27 cellular contexts compared by ENCODE assay signal in genomic region chr6:31912186-31912585, GRCh38. TPM values are rescaled to one million over a fixed set of nuclear protein-coding genes. Genes with fewer than 3 reads are reported as not detected.
DNase-seq lines count a peak whose midpoint lies in the region; ATAC-seq, FAIRE-seq and TF ChIP-seq lines count a peak whose summit lies in the region.
"Had no signal": no experiment of that assay in that cellular context is flagged by ENCODE, and none has a peak within 500 bp of the region (broad histone marks: within the 10 kb centered on the region; RNA-seq: fewer than 3 reads in every experiment).

No MANE protein-coding gene starts in this region.

- peaks cover 2% of the 10 kb centered on the region for H3F3A ChIP-seq in neural progenitor cell (ENCODE audit: low read depth)

- no peak for TF ChIP-seq CTCF in HEK293 (tag by site-specific recombination; IDR thresholded peaks at IDR 0.05)
- TF ChIP-seq CTCF in astrocyte (IDR thresholded peaks at IDR 0.05; ENCODE audit: insufficient read depth, low read depth, low read length) = no peak
- TF ChIP-seq CTCF in neural progenitor cell (IDR thresholded peaks at IDR 0.05) = no peak
- no peak for TF ChIP-seq CTCF in gastrocnemius medialis (IDR thresholded peaks at IDR 0.05 in 4 of 5, conservative IDR thresholded peaks at IDR 0.05 in 1 of 5)

- H3K27me3 Mint-ChIP-seq in astrocyte (ENCODE audit: low read depth, unreplicated experiment) (no peaks in the 10 kb centered on the region), neural progenitor cell (ENCODE audit: insufficient read depth, low read depth) (peaks cover 3% of the 10 kb centered on the region)
- H3K27me3 Mint-ChIP-seq: CD4-positive, alpha-beta T cell had no signal

- intact Hi-C loops in gastrocnemius medialis (cut with DNase I; ENCODE audit: low total_unique reads) = no loop called here

- CTCF ChIA-PET in HEK293 (lab: Yijun Ruan, JAX) = interaction anchor here (0.5 to 0.8 kb wide), 2 partner anchors 9 to 313 kb away, joined by 3 to 6 read pairs; no protein-coding TSS in a partner anchor

- H3K36me3 ChIP-seq in HEK293 (ENCODE audit: control insufficient read depth in 2 of 2, insufficient read depth in 1 of 2, low read length in 2 of 2) = no peaks in the 10 kb centered on the region
- H3K36me3 ChIP-seq in astrocyte (ENCODE audit: insufficient read depth, low read length) = no peaks in the 10 kb centered on the region
- H3K36me3 ChIP-seq in neural progenitor cell = no peaks in the 10 kb centered on the region
- no peaks in the 10 kb centered on the region for H3K36me3 ChIP-seq in gastrocnemius medialis
- H3K36me3 ChIP-seq: BLaER1 treated with 17β-estradiol and CSF1 and Interleukin-3, amounts not matched to agents 10 nM and 100 nM had no signal

- in situ Hi-C loops in gastrocnemius medialis (cut with MboI; ENCODE audit: low sequenced_read_pairs in 4 of 4) = no loop called here

- H3K27ac Mint-ChIP-seq in astrocyte (ENCODE audit: unreplicated experiment) (peak overlapping the region; percentile 47), neural progenitor cell (no peak overlapping the region)
- H3K27ac Mint-ChIP-seq: CD4-positive, alpha-beta T cell; IgD-negative memory B cell had no signal

- H3K4me2 ChIP-seq in astrocyte (ENCODE audit: low read length) (no peak overlapping the region), neural progenitor cell (no peak overlapping the region)

- H3K4me1 ChIP-seq in HEK293 (ENCODE audit: control insufficient read depth, insufficient read depth, low read length) (peaks cover 9% of the 10 kb centered on the region; the same call in 1 of the 2 replicates), astrocyte (ENCODE audit: insufficient read depth, low read length) (peaks cover 6% of the 10 kb centered on the region), neural progenitor cell (peaks cover 2% of the 10 kb centered on the region), gastrocnemius medialis (no peaks in the 10 kb centered on the region)

- peak overlapping the region; percentile 10 for H3K4me3 Mint-ChIP-seq in astrocyte (ENCODE audit: unreplicated experiment)
- peak overlapping the region; percentile 7 for H3K4me3 Mint-ChIP-seq in neural progenitor cell
- H3K4me3 Mint-ChIP-seq: CD4-positive, alpha-beta T cell had no signal

- H2AFZ ChIP-seq in astrocyte (ENCODE audit: low read depth, low read length) = no peak overlapping the region
- no peak overlapping the region for H2AFZ ChIP-seq in neural progenitor cell (replicated peaks)

- H3K4me1 Mint-ChIP-seq in astrocyte (ENCODE audit: low read depth, unreplicated experiment) (peaks cover 1% of the 10 kb centered on the region), neural progenitor cell (peaks cover 10% of the 10 kb centered on the region)

- H3K9me3 ChIP-seq in HEK293 (ENCODE audit: control insufficient read depth, insufficient read depth, low read depth, low read length) (no peaks in the 10 kb centered on the region), astrocyte (ENCODE audit: insufficient read depth, low read depth, low read length) (no peaks in the 10 kb centered on the region), neural progenitor cell (ENCODE audit: low read depth) (no peaks in the 10 kb centered on the region), gastrocnemius medialis (no peaks in the 10 kb centered on the region)
- H3K9me3 ChIP-seq: A549; BLaER1 treated with 17β-estradiol and CSF1 and Interleukin-3, amounts not matched to agents 10 nM and 100 nM had no signal

- H3K9me3 Mint-ChIP-seq in astrocyte (ENCODE audit: unreplicated experiment) (no peaks in the 10 kb centered on the region), neural progenitor cell (no peaks in the 10 kb centered on the region)
- H3K9me3 Mint-ChIP-seq: CD4-positive, alpha-beta T cell; IgD-negative memory B cell had no signal

- H3K4me3 ChIP-seq in HEK293 (ENCODE audit: low read depth, low read length) = no peak overlapping the region
- no peak overlapping the region for H3K4me3 ChIP-seq in astrocyte (ENCODE audit: insufficient read depth, low read depth, low read length)
- H3K4me3 ChIP-seq in neural progenitor cell = no peak overlapping the region
- no peak overlapping the region for H3K4me3 ChIP-seq in gastrocnemius medialis
- H3K4me3 ChIP-seq: A549; BLaER1 treated with 17β-estradiol and CSF1 and Interleukin-3, amounts not matched to agents 10 nM and 100 nM had no signal

- H4K20me1 ChIP-seq in astrocyte (ENCODE audit: insufficient read depth, low read length) (no peaks in the 10 kb centered on the region), neural progenitor cell (ENCODE audit: low read depth) (no peaks in the 10 kb centered on the region)
- H4K20me1 ChIP-seq: BLaER1 treated with 17β-estradiol and CSF1 and Interleukin-3, amounts not matched to agents 10 nM and 100 nM had no signal

- H3K79me2 ChIP-seq in astrocyte (ENCODE audit: insufficient read depth, low read length) (no peaks in the 10 kb centered on the region), neural progenitor cell (ENCODE audit: low read depth) (no peaks in the 10 kb centered on the region)

- FAIRE-seq in astrocyte (lab: Jason Lieb, UNC) = no peak
- FAIRE-seq: A549, G401.6 had no signal

- no peak for TF ChIP-seq POLR2A in gastrocnemius medialis (IDR thresholded peaks at IDR 0.05)

- no peak for ATAC-seq in GM18870 (IDR thresholded peaks at IDR 0.05; ENCODE audit: unreplicated experiment)
- ATAC-seq in GM21619 (IDR thresholded peaks at IDR 0.05; ENCODE audit: unreplicated experiment) = no peak
- ATAC-seq in gastrocnemius medialis = no peak
- ATAC-seq: Panc1 had no signal

- POLR2A ChIA-PET in HEK293 (lab: Yijun Ruan, JAX) = interaction anchor here (0.7 to 1.1 kb wide), 3 partner anchors 14 to 982 kb away, joined by 3 to 4 read pairs (median 3); partner anchors contain the start of gene NEU1

- DNase-seq in EH (ENCODE audit: low read depth) = peak; percentile 24
- DNase-seq in astrocyte (ENCODE audit: low read depth) = no peak
- DNase-seq in neural progenitor cell (ENCODE audit: low spot score) = no peak
- DNase-seq in caudate nucleus (lab: John Stamatoyannopoulos, UW) = no peak
- no peak for DNase-seq in gastrocnemius medialis
- DNase-seq: AML-193; CD4-positive, alpha-beta T cell; DMS53; GOT3; HCEC 1CT; NCI-H1092; NCI-H1417 treated with DMSO at 0.1 percent for 48 hours; NCI-H1694 treated with DMSO at 0.1 percent for 48 hours; NCI-H2081; NCI-H2227 treated with DMSO at 0.1 percent for 48 hours; NCI-H526 treated with DMSO at 0.1 percent for 48 hours; SIG-M5 had no signal

- no peaks in the 10 kb centered on the region for H3K27me3 ChIP-seq in astrocyte (ENCODE audit: insufficient read depth, low read length)
- H3K27me3 ChIP-seq in neural progenitor cell = no peaks in the 10 kb centered on the region
- H3K27me3 ChIP-seq in gastrocnemius medialis = no peaks in the 10 kb centered on the region
- H3K27me3 ChIP-seq: BLaER1 treated with 17β-estradiol and CSF1 and Interleukin-3, amounts not matched to agents 10 nM and 100 nM had no signal

- H3K27ac ChIP-seq in HEK293 (ENCODE audit: extremely low read depth, low read depth, low read length) = no peak overlapping the region
- H3K27ac ChIP-seq in astrocyte (ENCODE audit: low read depth, low read length) = no peak overlapping the region
- no peak overlapping the region for H3K27ac ChIP-seq in neural progenitor cell
- H3K27ac ChIP-seq in caudate nucleus (ENCODE audit: low read depth, low read length) = no peak overlapping the region
- no peak overlapping the region for H3K27ac ChIP-seq in gastrocnemius medialis

- no peaks in the 10 kb centered on the region for H3K36me3 Mint-ChIP-seq in astrocyte (ENCODE audit: low read depth, unreplicated experiment)
- H3K36me3 Mint-ChIP-seq in neural progenitor cell = no peaks in the 10 kb centered on the region

- no peak overlapping the region for H3K9ac ChIP-seq in astrocyte (ENCODE audit: low read length)
- H3K9ac ChIP-seq in neural progenitor cell = no peak overlapping the region

TF ChIP-seq in HEK293, 187 proteins besides CTCF, POLR2A, EP300 and RAD21 (continues in another document):
- TF ChIP-seq ZNF560 (tag by site-specific recombination; IDR thresholded peaks at IDR 0.05; ENCODE audit: borderline replicate concordance) (no peak), ZNF366 (tag by site-specific recombination; conservative IDR thresholded peaks at IDR 0.05) (no peak), ZNF529 (tag by site-specific recombination; IDR thresholded peaks at IDR 0.05; ENCODE audit: insufficient replicate concordance) (no peak), ZNF776 (tag by site-specific recombination; IDR thresholded peaks at IDR 0.05; ENCODE audit: borderline replicate concordance) (no peak)
- TF ChIP-seq, protein P1, sequence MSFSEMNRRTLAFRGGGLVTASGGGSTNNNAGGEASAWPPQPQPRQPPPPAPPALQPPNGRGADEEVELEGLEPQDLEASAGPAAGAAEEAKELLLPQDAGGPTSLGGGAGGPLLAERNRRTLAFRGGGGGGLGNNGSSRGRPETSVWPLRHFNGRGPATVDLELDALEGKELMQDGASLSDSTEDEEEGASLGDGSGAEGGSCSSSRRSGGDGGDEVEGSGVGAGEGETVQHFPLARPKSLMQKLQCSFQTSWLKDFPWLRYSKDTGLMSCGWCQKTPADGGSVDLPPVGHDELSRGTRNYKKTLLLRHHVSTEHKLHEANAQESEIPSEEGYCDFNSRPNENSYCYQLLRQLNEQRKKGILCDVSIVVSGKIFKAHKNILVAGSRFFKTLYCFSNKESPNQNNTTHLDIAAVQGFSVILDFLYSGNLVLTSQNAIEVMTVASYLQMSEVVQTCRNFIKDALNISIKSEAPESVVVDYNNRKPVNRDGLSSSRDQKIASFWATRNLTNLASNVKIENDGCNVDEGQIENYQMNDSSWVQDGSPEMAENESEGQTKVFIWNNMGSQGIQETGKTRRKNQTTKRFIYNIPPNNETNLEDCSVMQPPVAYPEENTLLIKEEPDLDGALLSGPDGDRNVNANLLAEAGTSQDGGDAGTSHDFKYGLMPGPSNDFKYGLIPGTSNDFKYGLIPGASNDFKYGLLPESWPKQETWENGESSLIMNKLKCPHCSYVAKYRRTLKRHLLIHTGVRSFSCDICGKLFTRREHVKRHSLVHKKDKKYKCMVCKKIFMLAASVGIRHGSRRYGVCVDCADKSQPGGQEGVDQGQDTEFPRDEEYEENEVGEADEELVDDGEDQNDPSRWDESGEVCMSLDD (tag by site-specific recombination; IDR thresholded peaks at IDR 0.05) = no peak

RNA-seq across cellular contexts. Expression of gene ZBTB12, which starts 10.3 kb away (rescaled TPM):
- total RNA-seq in astrocyte (3.7 and 4.6 TPM in 2 replicates), neural progenitor cell (ENCODE audit: low replicate concordance) (8.4 and 25.6 TPM in 2 replicates), gastrocnemius medialis (under 1 TPM in 1 of 4 donors, not detected in 3; 0.26 TPM)

RNA-seq across cellular contexts. Expression of gene EHMT2, which starts 14.7 kb away (rescaled TPM):
- 32.6 and 35.8 TPM in 2 replicates for total RNA-seq in astrocyte
- 93.3 and 189 TPM in 2 replicates for total RNA-seq in neural progenitor cell (ENCODE audit: low replicate concordance)
- total RNA-seq in gastrocnemius medialis = 10 to 100 TPM in 3 of 4 donors, 1 to 10 TPM in 1; 8.4 to 17.5 (median 13.0) TPM

RNA-seq across cellular contexts. Expression of gene C2, which starts 15.3 kb away (rescaled TPM):
- total RNA-seq in astrocyte (0.20 and 0.43 TPM in 2 replicates), neural progenitor cell (ENCODE audit: low replicate concordance) (1.1 and 1.4 TPM in 2 replicates), gastrocnemius medialis (1 to 10 TPM; 2.7 to 4.9 (median 3.6) TPM)

RNA-seq across cellular contexts. Expression of gene SLC44A4, which starts 33.4 kb away (rescaled TPM):
- total RNA-seq in astrocyte = 0.23 and 0.29 TPM in 2 replicates
- 0.32 and 0.93 TPM in 2 replicates for total RNA-seq in neural progenitor cell (ENCODE audit: low replicate concordance)
- total RNA-seq in gastrocnemius medialis = 1 to 10 TPM in 1 of 4 donors, not detected in 3; 1.6 TPM
- total RNA-seq: Daoy had no signal

RNA-seq across cellular contexts. Expression of gene CFB, which starts 33.7 kb away (rescaled TPM):
- total RNA-seq in astrocyte (1.0 and 1.4 TPM in 2 replicates), neural progenitor cell (ENCODE audit: low replicate concordance) (0.50 TPM in 1 of 2 replicates, not detected in the other), gastrocnemius medialis (10 to 100 TPM in 1 of 4 donors, 1 to 10 TPM in 3; 1.0 to 13.8 (median 6.1) TPM)
- total RNA-seq: NCI-H460 had no signal
